1 cellular context compared by ENCODE assay signal in genomic region chr3:39105687-39106063, GRCh38.
TF ChIP-seq lines count a peak whose summit lies in the region.

No MANE protein-coding gene starts in this region.

TF ChIP-seq in H1, 55 proteins besides CTCF, POLR2A, EP300 and RAD21:
- TF ChIP-seq CREB1 (IDR thresholded peaks at IDR 0.05) (no peak), MAFK (IDR thresholded peaks at IDR 0.05; ENCODE audit: low read depth, low read length) (no peak), ATF2 (IDR thresholded peaks at IDR 0.05; ENCODE audit: low read length) (no peak), RXRA (IDR thresholded peaks at IDR 0.05; ENCODE audit: insufficient read depth, low read depth, low read length) (no peak), CHD2 (IDR thresholded peaks at IDR 0.05; ENCODE audit: low read length) (no peak), TBP (IDR thresholded peaks at IDR 0.05; ENCODE audit: low read depth, low read length) (no peak), E2F6 (IDR thresholded peaks at IDR 0.05) (no peak), GABPA (IDR thresholded peaks at IDR 0.05; ENCODE audit: borderline replicate concordance, insufficient read depth, low read length) (no peak), SUZ12 (IDR thresholded peaks at IDR 0.05; ENCODE audit: low read length) (no peak), HDAC6 (IDR thresholded peaks at IDR 0.05; ENCODE audit: low read depth, low read length) (no peak), EZH2 (IDR thresholded peaks at IDR 0.05; ENCODE audit: low read depth, low read length, severe bottlenecking) (no peak), SP1 (IDR thresholded peaks at IDR 0.05; ENCODE audit: low read depth, low read length) (no peak), PHF8 (conservative IDR thresholded peaks at IDR 0.05; ENCODE audit: low read depth, low read length) (no peak), CTBP2 (IDR thresholded peaks at IDR 0.05; ENCODE audit: borderline replicate concordance, insufficient read depth, insufficient read length, low read length) (no peak), TAF7 (optimal IDR thresholded peaks at IDR 0.05; ENCODE audit: borderline replicate concordance, low read depth, low read length) (no peak), USF2 (IDR thresholded peaks at IDR 0.05; ENCODE audit: low read length) (no peak), HDAC2 (IDR thresholded peaks at IDR 0.05; ENCODE audit: borderline replicate concordance in 1 of 2, low read depth in 2 of 2, low read length in 2 of 2) (no peak), ZNF274 (IDR thresholded peaks at IDR 0.05; ENCODE audit: borderline replicate concordance, extremely low read depth, low read length) (no peak)
